In the genomic region with DNA sequence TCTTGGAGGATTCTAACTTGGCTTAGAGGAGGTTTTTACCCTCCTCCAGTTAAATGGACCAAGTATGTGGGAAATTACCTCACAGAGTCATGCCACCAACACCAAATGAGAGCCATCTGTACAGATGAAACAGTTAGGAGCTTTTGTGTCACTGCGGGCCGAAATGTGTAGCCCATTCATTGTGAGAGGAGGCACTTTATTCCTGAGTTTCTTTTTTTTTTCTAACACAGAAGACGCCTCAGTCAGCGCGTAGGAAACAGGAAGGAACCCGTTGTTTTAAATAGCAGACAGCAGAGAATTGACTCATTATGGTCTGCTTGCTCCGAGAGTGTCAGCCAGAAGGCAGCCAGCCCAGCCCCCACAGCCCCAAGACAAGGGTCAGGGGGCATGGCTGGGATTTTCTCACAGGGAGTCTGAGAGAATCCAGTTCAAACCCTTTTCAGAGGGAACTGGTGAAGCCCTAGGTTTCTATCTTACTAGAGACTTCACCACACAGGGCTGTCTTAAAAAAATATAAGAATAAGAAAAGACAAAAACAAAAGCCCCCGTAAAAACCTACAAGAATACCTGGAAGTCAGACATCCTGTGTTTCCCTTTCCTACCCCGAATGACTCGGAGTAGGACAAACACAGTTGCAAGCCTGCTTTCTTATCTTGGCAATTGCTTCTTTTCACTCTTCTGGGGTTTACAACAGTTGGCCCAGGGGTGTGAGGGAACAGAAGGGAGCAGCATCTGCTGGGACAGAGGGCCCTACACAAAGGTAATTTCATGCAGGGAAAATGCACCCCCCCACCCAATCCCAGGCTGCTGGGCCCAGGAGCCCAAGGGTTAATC, we compare ENCODE assay signal across 8 cellular contexts.
A peak's percentile ranks its signal among the peaks of the same experiment; 100 is the strongest.
DNase-seq lines count a peak whose midpoint lies in the region; ATAC-seq lines count a peak whose summit lies in the region.

No MANE protein-coding gene starts in this region.

- peak overlapping the region; percentile 61 for H3K9ac ChIP-seq in skeletal muscle satellite cell (ENCODE audit: low read depth, low read length)

- H3K36me3 ChIP-seq in skeletal muscle satellite cell (ENCODE audit: insufficient read depth, low read length), result no peaks in the 10 kb centered on the region

- H3K4me1 ChIP-seq in skeletal muscle satellite cell (ENCODE audit: control insufficient read depth, insufficient read depth, low read length), result peaks cover 21% of the 10 kb centered on the region

- H3K4me3 ChIP-seq in skeletal muscle satellite cell (ENCODE audit: low read length), result peak overlapping the region; percentile 21

- no peaks in the 10 kb centered on the region for H3K27me3 ChIP-seq in skeletal muscle satellite cell (ENCODE audit: control insufficient read depth, insufficient read depth, low read length)

- H3K4me2 ChIP-seq in skeletal muscle satellite cell (ENCODE audit: low read length), result peak overlapping the region; percentile 72

- peaks cover 7% of the 10 kb centered on the region for H3K9me3 ChIP-seq in skeletal muscle satellite cell (replicated peaks; ENCODE audit: low read length)

- ATAC-seq in GM18517 (IDR thresholded peaks at IDR 0.05; ENCODE audit: unreplicated experiment) (peak; percentile 82), HG02852 (IDR thresholded peaks at IDR 0.05; ENCODE audit: unreplicated experiment) (peak; percentile 84)

- DNase-seq in NOMO-1 (lab: John Stamatoyannopoulos, UW; ENCODE audit: unreplicated experiment in 2 of 2) (peak; percentile 70 to 83), amygdala (lab: John Stamatoyannopoulos, UW) (peak in 31 of 56 donors; percentile 10 to 73 (median 32)), hypothalamus (lab: John Stamatoyannopoulos, UW) (peak in 30 of 51 donors; percentile 14 to 80 (median 45)), NCI-H748 treated with DMSO at 0.1 percent for 48 hours (lab: John Stamatoyannopoulos, UW) (no peak), NCI-H1092 (lab: John Stamatoyannopoulos, UW) (no peak)

Comparison
In these comparisons a context has a peak if more than half of its experiments do, and no peak if none do; other contexts are left out.
1. DNase-seq: peak in NOMO-1 (2 of 2), amygdala (31 of 56) and hypothalamus (30 of 51); none in NCI-H748 treated with DMSO at 0.1 percent for 48 hours (single experiment) and NCI-H1092 (single experiment).